In genomic region chr6:153568601-153569000, GRCh38 we compare ENCODE assay signal across 19 cellular contexts.
A peak's percentile ranks its signal among the peaks of the same experiment; 100 is the strongest.
DNase-seq lines count a peak whose midpoint lies in the region; ATAC-seq and TF ChIP-seq lines count a peak whose summit lies in the region.
"Had no signal": no experiment of that assay in that cellular context is flagged by ENCODE, and none has a peak within 500 bp of the region (broad histone marks: within the 10 kb centered on the region; RNA-seq: fewer than 3 reads in every experiment).

No MANE protein-coding gene starts in this region.

- TF ChIP-seq CTCF in fibroblast of villous mesenchyme (IDR thresholded peaks at IDR 0.05; ENCODE audit: insufficient read depth, low read depth, low read length), result no peak

- ATAC-seq in HG03521 (IDR thresholded peaks at IDR 0.05; ENCODE audit: unreplicated experiment) (no peak), HG03139 (IDR thresholded peaks at IDR 0.05; ENCODE audit: unreplicated experiment) (no peak)
- ATAC-seq: T-cell had no signal

- H3K4me3 ChIP-seq in fibroblast of villous mesenchyme (ENCODE audit: low read depth, low read length), result no peak overlapping the region
- H3K4me3 ChIP-seq: cardiac muscle cell, ovary, thyroid gland had no signal

- DNase-seq in HS-5 (ENCODE audit: low read depth) (peak; percentile 56), astrocyte of the hippocampus (ENCODE audit: low read depth, low spot score) (peak; percentile 42), fibroblast of villous mesenchyme (ENCODE audit: low read depth) (peak; percentile 18), NCI-H510A (lab: John Stamatoyannopoulos, UW) (no peak), AG08395 (ENCODE audit: low spot score) (no peak)
- DNase-seq: activated naive CD4-positive, alpha-beta T cell treated with anti-CD3 and anti-CD28 coated beads, Interleukin-2, amount 10 ng/mL, durations not matched to agents 7 days and 5 days; activated T-cell treated with anti-CD3 and anti-CD28 coated beads for 4 hours; CD4-positive, CD25-positive, alpha-beta regulatory T cell; DMS153; H9; Karpas-422; NCI-H1417 treated with DMSO at 0.1 percent for 48 hours; NCI-H2171 treated with DMSO at 0.1 percent for 48 hours; ovary; T-cell; thyroid gland had no signal

Comparison
In these comparisons a context has a peak if more than half of its experiments do, and no peak if none do; other contexts are left out.
1. DNase-seq: peak in HS-5 (single experiment), astrocyte of the hippocampus (single experiment) and fibroblast of villous mesenchyme (single experiment); none in NCI-H510A (single experiment) and AG08395 (single experiment).